Comparison of ENCODE assay signal across 8 cellular contexts in the genomic region with DNA sequence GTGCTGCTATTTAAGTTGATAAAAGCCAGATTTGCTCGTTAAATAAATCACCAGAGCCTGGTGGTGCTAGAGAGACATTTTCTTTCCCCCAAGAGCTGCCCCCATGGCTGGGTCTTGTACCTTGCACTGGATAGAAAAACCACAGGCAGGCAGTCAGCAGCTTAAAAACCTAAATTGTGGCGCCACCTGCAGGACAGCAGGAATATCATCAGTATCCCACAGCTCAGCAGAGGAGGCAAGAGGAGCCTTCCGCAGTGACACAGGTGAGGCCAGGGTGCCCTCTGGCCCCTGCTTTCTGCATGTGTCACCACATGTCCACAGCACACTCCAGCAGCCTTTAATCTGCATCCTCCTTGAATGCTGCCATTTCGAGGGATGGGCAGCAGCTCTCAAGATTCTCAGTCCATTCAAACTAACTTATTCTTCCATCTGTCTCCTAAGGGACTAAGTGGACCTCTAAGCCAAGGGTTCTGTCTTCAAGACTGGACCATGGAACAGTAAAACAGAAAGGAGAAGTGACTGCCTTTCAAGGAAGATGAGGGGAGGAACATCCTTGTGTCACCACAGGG. TPM values are rescaled to one million over a fixed set of nuclear protein-coding genes. Genes with fewer than 3 reads are reported as not detected.
A peak's percentile ranks its signal among the peaks of the same experiment; 100 is the strongest.
DNase-seq lines count a peak whose midpoint lies in the region; ATAC-seq and TF ChIP-seq lines count a peak whose summit lies in the region.

No MANE protein-coding gene starts in this region.

- H3K36me3 ChIP-seq in left lung: no peaks in the 10 kb centered on the region

- peaks cover 0 to 16% of the 10 kb centered on the region in 2 donors for H3K4me1 ChIP-seq in left lung

- ATAC-seq in HG02852 (IDR thresholded peaks at IDR 0.05; ENCODE audit: unreplicated experiment) (peak; percentile 73), left lung (peak; percentile 79), GM19452 (IDR thresholded peaks at IDR 0.05; ENCODE audit: unreplicated experiment) (no peak)

- DNase-seq in GM04504 (ENCODE audit: low read depth): peak; percentile 42
- DNase-seq in NCI-H2196 (lab: John Stamatoyannopoulos, UW; ENCODE audit: unreplicated experiment): peak; percentile 69
- DNase-seq in activated CD4-positive, CD25-positive, alpha-beta regulatory T cell treated with anti-CD3 and anti-CD28 coated beads, Interleukin-2, amount 50 U/mL, for 72 hours: peak; percentile 60
- peak; percentile 85 for DNase-seq in cerebellar cortex (ENCODE audit: low spot score)
- peak in 1 of 2 donors; percentile 51 for DNase-seq in left lung
- DNase-seq in stimulated activated CD4-positive, alpha-beta T cell treated with anti-CD3 and anti-CD28 coated beads, Interleukin-4, amount 100 ng/mL, for 4 hours: peak; percentile 42 to 48

- peak; percentile 67 to 74 for TF ChIP-seq CTCF in left lung (IDR thresholded peaks at IDR 0.05)

- H3K27ac ChIP-seq in left lung: no peak overlapping the region

- H3K9me3 ChIP-seq in left lung: no peaks in the 10 kb centered on the region

- intact Hi-C loops in left lung (cut with DNase I): loop anchor here in 1 of 2 donors (5.0 kb wide), 1 partner anchor 264 kb away; no protein-coding TSS in a partner anchor

- H3K27me3 ChIP-seq in left lung: peaks cover 20 to 40% of the 10 kb centered on the region in 2 donors

- no peak overlapping the region for H3K4me3 ChIP-seq in left lung

RNA-seq across cellular contexts. Expression of a gene that starts 4.5 kb away (rescaled TPM):
- 1 to 10 TPM; 2.8 to 6.6 TPM for total RNA-seq in left lung
